15 cellular contexts compared by ENCODE assay signal in genomic region chr10:110103921-110104461, GRCh38.
DNase-seq lines count a peak whose midpoint lies in the region; ATAC-seq and TF ChIP-seq lines count a peak whose summit lies in the region.
"Had no signal": no experiment of that assay in that cellular context is flagged by ENCODE, and none has a peak within 500 bp of the region (broad histone marks: within the 10 kb centered on the region; RNA-seq: fewer than 3 reads in every experiment).

No MANE protein-coding gene starts in this region.

- no peak overlapping the region for H3K27ac ChIP-seq in DOHH2 (ENCODE audit: low read depth, low read length)
- H3K27ac ChIP-seq: gastrocnemius medialis had no signal

- peak overlapping the region; percentile 37 for H3K4me3 Mint-ChIP-seq in activated T-helper 17 cell treated with anti-CD3 and anti-CD28 coated beads, Interleukin-2, amount 50 U/mL, for 72 hours
- H3K4me3 Mint-ChIP-seq: activated CD8-positive, alpha-beta memory T cell treated with anti-CD3 and anti-CD28 coated beads, Interleukin-2, amount 10 ng/mL, durations not matched to agents 7 days and 5 days; activated naive CD8-positive, alpha-beta T cell treated with anti-CD3 and anti-CD28 coated beads, Interleukin-2, amount 10 ng/mL, durations not matched to agents 7 days and 5 days; H9; memory B cell had no signal

- peaks cover 11% of the 10 kb centered on the region for H3K4me1 ChIP-seq in DOHH2 (ENCODE audit: control insufficient read depth, low read length)
- H3K4me1 ChIP-seq: gastrocnemius medialis had no signal

- no peak for ATAC-seq in activated T-helper 17 cell treated with anti-CD3 and anti-CD28 coated beads, Interleukin-2, amount 50 U/mL, for 72 hours (replicated peaks)
- ATAC-seq in HG02759 (IDR thresholded peaks at IDR 0.05; ENCODE audit: unreplicated experiment) (no peak), HG02642 (IDR thresholded peaks at IDR 0.05; ENCODE audit: poor library complexity, unreplicated experiment) (no peak)
- ATAC-seq: activated CD8-positive, alpha-beta memory T cell treated with anti-CD3 and anti-CD28 coated beads, Interleukin-2, amount 10 ng/mL, durations not matched to agents 7 days and 5 days had no signal

- TF ChIP-seq CTCF in AG10803 (conservative IDR thresholded peaks at IDR 0.05; ENCODE audit: low read length) (no peak), DOHH2 (IDR thresholded peaks at IDR 0.05; ENCODE audit: low read depth, low read length, poor library complexity, severe bottlenecking) (peak; percentile 17), foreskin fibroblast (IDR thresholded peaks at IDR 0.05; ENCODE audit: low read depth, low read length) (no peak)

- peaks cover 46% of the 10 kb centered on the region for H3K4me1 Mint-ChIP-seq in activated T-helper 17 cell treated with anti-CD3 and anti-CD28 coated beads, Interleukin-2, amount 50 U/mL, for 72 hours
- H3K4me1 Mint-ChIP-seq: H9 had no signal

- H3K4me3 ChIP-seq in AG10803 (ENCODE audit: low read length): no peak overlapping the region
- H3K4me3 ChIP-seq in DOHH2 (ENCODE audit: low read length): no peak overlapping the region
- no peak overlapping the region for H3K4me3 ChIP-seq in foreskin fibroblast (ENCODE audit: low read depth in 1 of 2, low read length in 2 of 2)
- H3K4me3 ChIP-seq: gastrocnemius medialis had no signal

- H3K36me3 ChIP-seq in DOHH2 (ENCODE audit: control insufficient read depth, low read length): peaks cover 15% of the 10 kb centered on the region; the same call in 1 of the 2 replicates
- H3K36me3 ChIP-seq: gastrocnemius medialis had no signal

- peak overlapping the region; percentile 35 for H3K27ac Mint-ChIP-seq in activated T-helper 17 cell treated with anti-CD3 and anti-CD28 coated beads, Interleukin-2, amount 50 U/mL, for 72 hours
- H3K27ac Mint-ChIP-seq: activated CD8-positive, alpha-beta memory T cell treated with anti-CD3 and anti-CD28 coated beads, Interleukin-2, amount 10 ng/mL, durations not matched to agents 7 days and 5 days; activated naive CD8-positive, alpha-beta T cell treated with anti-CD3 and anti-CD28 coated beads, Interleukin-2, amount 10 ng/mL, durations not matched to agents 7 days and 5 days; H9; memory B cell had no signal

- no peaks in the 10 kb centered on the region for H3K9me3 ChIP-seq in DOHH2 (ENCODE audit: control insufficient read depth, insufficient read depth, low read length)
- H3K9me3 ChIP-seq: gastrocnemius medialis had no signal

- H3K27me3 ChIP-seq in DOHH2 (ENCODE audit: control insufficient read depth, low read length): no peaks in the 10 kb centered on the region
- H3K27me3 ChIP-seq: gastrocnemius medialis had no signal

- peaks cover 73% of the 10 kb centered on the region for H3K36me3 Mint-ChIP-seq in activated T-helper 17 cell treated with anti-CD3 and anti-CD28 coated beads, Interleukin-2, amount 50 U/mL, for 72 hours (ENCODE audit: low read depth)

- H3K79me2 ChIP-seq in DOHH2 (ENCODE audit: control insufficient read depth, low read length): no peaks in the 10 kb centered on the region

- peak; percentile 24 for DNase-seq in AG10803 (ENCODE audit: low read depth)
- peak; percentile 20 to 44 for DNase-seq in foreskin fibroblast
- no peak for DNase-seq in putamen (ENCODE audit: low spot score)
- no peak for DNase-seq in NCI-H446 treated with DMSO at 0.1 percent for 48 hours (lab: John Stamatoyannopoulos, UW)
- DNase-seq: activated CD8-positive, alpha-beta memory T cell treated with anti-CD3 and anti-CD28 coated beads, Interleukin-2, amount 10 ng/mL, durations not matched to agents 7 days and 5 days; activated naive CD8-positive, alpha-beta T cell treated with anti-CD3 and anti-CD28 coated beads, Interleukin-2, amount 10 ng/mL, durations not matched to agents 7 days and 5 days; DMS 273 treated with DMSO at 0.1 percent for 48 hours; gastrocnemius medialis; H9; NCI-H1694 had no signal

- no peaks in the 10 kb centered on the region for H3K9me2 ChIP-seq in DOHH2 (replicated peaks; ENCODE audit: control insufficient read depth, low read length)

- H3F3A ChIP-seq in DOHH2 (ENCODE audit: control insufficient read depth, insufficient read depth): no peaks in the 10 kb centered on the region

- no peak overlapping the region for H3K4me2 ChIP-seq in DOHH2 (ENCODE audit: low read length)

- H3K27me3 Mint-ChIP-seq in activated T-helper 17 cell treated with anti-CD3 and anti-CD28 coated beads, Interleukin-2, amount 50 U/mL, for 72 hours: no peaks in the 10 kb centered on the region
- H3K27me3 Mint-ChIP-seq: activated CD8-positive, alpha-beta memory T cell treated with anti-CD3 and anti-CD28 coated beads, Interleukin-2, amount 10 ng/mL, durations not matched to agents 7 days and 5 days; activated naive CD8-positive, alpha-beta T cell treated with anti-CD3 and anti-CD28 coated beads, Interleukin-2, amount 10 ng/mL, durations not matched to agents 7 days and 5 days; memory B cell had no signal

- H4K20me1 ChIP-seq in DOHH2 (ENCODE audit: control insufficient read depth, insufficient read depth, low read depth, low read length): no peaks in the 10 kb centered on the region

- no peaks in the 10 kb centered on the region for H3K9me3 Mint-ChIP-seq in activated T-helper 17 cell treated with anti-CD3 and anti-CD28 coated beads, Interleukin-2, amount 50 U/mL, for 72 hours
- H3K9me3 Mint-ChIP-seq: H9, memory B cell had no signal

Comparison
In these comparisons a context has a peak if more than half of its experiments do, and no peak if none do; other contexts are left out.
1. DNase-seq: peak in AG10803 (single experiment) and foreskin fibroblast (2 of 2); none in putamen (single experiment) and NCI-H446 treated with DMSO at 0.1 percent for 48 hours (single experiment).